In the genomic region with DNA sequence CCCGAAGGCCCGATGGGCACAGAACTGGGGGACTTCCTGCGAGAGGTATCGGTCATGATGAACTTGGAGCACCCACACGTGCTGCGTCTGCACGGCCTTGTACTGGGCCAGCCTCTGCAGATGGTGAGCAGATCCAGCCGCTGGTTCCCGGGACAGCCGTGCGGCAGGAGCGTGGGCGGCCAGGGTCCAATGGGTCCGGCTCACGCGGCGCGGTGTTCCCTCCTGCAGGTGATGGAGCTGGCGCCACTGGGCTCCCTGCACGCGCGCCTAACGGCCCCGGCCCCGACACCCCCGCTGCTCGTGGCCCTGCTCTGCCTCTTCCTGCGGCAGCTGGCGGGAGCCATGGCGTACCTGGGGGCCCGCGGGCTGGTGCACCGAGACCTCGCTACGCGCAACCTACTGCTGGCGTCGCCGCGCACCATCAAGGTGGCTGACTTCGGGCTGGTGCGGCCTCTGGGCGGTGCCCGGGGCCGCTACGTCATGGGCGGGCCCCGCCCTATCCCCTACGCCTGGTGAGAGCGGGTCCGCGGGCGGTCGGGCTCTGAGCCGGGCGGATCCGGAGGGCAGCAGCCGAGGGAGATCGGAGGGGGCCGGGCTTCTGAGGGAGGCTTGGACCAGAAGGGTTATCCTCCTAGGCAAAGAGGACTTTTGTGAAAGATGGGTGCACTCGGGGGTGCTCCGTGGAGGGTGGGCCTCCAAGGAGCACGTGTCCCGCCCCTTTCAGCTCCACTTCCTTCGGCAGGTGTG, we compare ENCODE assay signal across 6 cellular contexts. TPM values are rescaled to one million over a fixed set of nuclear protein-coding genes. Genes with fewer than 3 reads are reported as not detected.
DNase-seq lines count a peak whose midpoint lies in the region; ATAC-seq, FAIRE-seq and TF ChIP-seq lines count a peak whose summit lies in the region.

No MANE protein-coding gene starts in this region.

- H2BK5ac ChIP-seq in H1 (ENCODE audit: low read depth, low read length), result no peak overlapping the region; the same call in 1 of the 2 replicates

- peak overlapping the region; percentile 96; the same call in 1 of the 2 replicates for H2BK15ac ChIP-seq in H1 (ENCODE audit: low read length)

- H3K27me3 Mint-ChIP-seq in T-cell, result peaks cover 29 to 32% of the 10 kb centered on the region in 2 donors

- H3K9me3 Mint-ChIP-seq in T-cell, result peaks cover 0 to 5% (median 4%) of the 10 kb centered on the region in 3 donors

- no peak overlapping the region for H2AK5ac ChIP-seq in H1 (ENCODE audit: low read depth, low read length)

- peak overlapping the region; percentile 90 for H3K18ac ChIP-seq in H1 (ENCODE audit: extremely low read depth, low read length)

- H3K79me2 ChIP-seq in H1 (ENCODE audit: control insufficient read depth in 1 of 2, insufficient read depth in 2 of 2, low read length in 2 of 2), result no peaks in the 10 kb centered on the region

- no peak overlapping the region for H2AFZ ChIP-seq in H1 (ENCODE audit: low read length)

- H2BK120ac ChIP-seq in H1 (replicated peaks; ENCODE audit: low read depth, low read length), result no peak overlapping the region

- H3K14ac ChIP-seq in H1 (ENCODE audit: insufficient read length), result no peak overlapping the region

- peaks cover 0 to 7% of the 10 kb centered on the region in 2 experiments; a peak in 1 of 4 replicates for H3K9me3 ChIP-seq in H1 (ENCODE audit: insufficient read depth in 2 of 2, low read depth in 1 of 2, low read length in 1 of 2)

- H3K27ac ChIP-seq in H1 (ENCODE audit: low read depth, low read length), result no peak overlapping the region

- peak overlapping the region; percentile 78 for H3K4me2 ChIP-seq in H1 (ENCODE audit: insufficient read depth in 1 of 2, low read depth in 2 of 2, low read length in 2 of 2)

- H4K20me1 ChIP-seq in H1 (replicated peaks in 1 of 2; ENCODE audit: control insufficient read depth in 1 of 2, insufficient read depth in 2 of 2, low read length in 2 of 2), result peaks cover 2 to 10% of the 10 kb centered on the region in 2 experiments

- H3K23me2 ChIP-seq in H1 (ENCODE audit: low read depth, low read length), result peaks cover 12% of the 10 kb centered on the region; the same call in 1 of the 2 replicates

- no peak for TF ChIP-seq CTCF in H1 (IDR thresholded peaks at IDR 0.05; ENCODE audit: control extremely low read depth in 1 of 3, insufficient read depth in 1 of 3, low read depth in 1 of 3, low read length in 3 of 3)

- H2BK12ac ChIP-seq in H1 (ENCODE audit: low read depth, low read length), result no peak overlapping the region

- peak overlapping the region; percentile 22 for H4K91ac ChIP-seq in H1 (replicated peaks; ENCODE audit: insufficient read length, low read length)

- no peak overlapping the region for H3K23ac ChIP-seq in H1 (ENCODE audit: insufficient read length)

- H3K79me1 ChIP-seq in H1 (ENCODE audit: low read depth, low read length), result peaks cover 3% of the 10 kb centered on the region; the same call in 1 of the 2 replicates

- peaks cover 0 to 6% (median under 1%) of the 10 kb centered on the region in 4 experiments; a peak in 4 of 8 replicates for H3K36me3 ChIP-seq in H1 (ENCODE audit: control insufficient read depth in 2 of 4, insufficient read depth in 4 of 4, low read length in 3 of 4)

- H4K8ac ChIP-seq in H1 (ENCODE audit: extremely low read depth, insufficient read depth, low read length), result peak overlapping the region; percentile 45

- H3K4me3 ChIP-seq in H1 (ENCODE audit: extremely low read depth in 1 of 4, insufficient read depth in 2 of 4, low read depth in 3 of 4, low read length in 4 of 4) (peak overlapping the region; percentile 36 to 60 (median 46)), skeletal muscle cell (ENCODE audit: low read depth, low read length) (peak overlapping the region; percentile 47)

- H4K5ac ChIP-seq in H1 (ENCODE audit: insufficient read length, low read depth, low read length), result no peak overlapping the region

- FAIRE-seq in H1 (lab: Jason Lieb, UNC), result no peak

- 20% methylated on average over 56 of the region's 65 CpGs; no CpG with 5 or more reads in 1 of the 2 experiments for WGBS in H1 (ENCODE audit: extremely low coverage in 1 of 2, insufficient coverage in 1 of 2, insufficient read length in 1 of 2, insufficient replicate concordance in 2 of 2, low coverage in 1 of 2, low lambda C conversion rate in 2 of 2, missing lambda C conversion rate in 1 of 2), 2 experiments

- peaks cover 0 to 39% (median 29%) of the 10 kb centered on the region in 4 experiments; a peak in 6 of 7 replicates for H3K27me3 ChIP-seq in H1 (replicated peaks in 1 of 4; ENCODE audit: control insufficient read depth in 3 of 4, extremely low read depth in 1 of 4, insufficient read depth in 3 of 4, low read length in 3 of 4)

- peak overlapping the region in 3 of 4 experiments; percentile 7 to 46 (median 29); a peak in 2 of 7 replicates for H3K9ac ChIP-seq in H1 (replicated peaks in 1 of 4; ENCODE audit: extremely low read depth in 1 of 4, low read depth in 3 of 4, low read length in 3 of 4)

- peaks cover 0 to 17% (median 10%) of the 10 kb centered on the region in 4 experiments; a peak in 6 of 7 replicates for H3K4me1 ChIP-seq in H1 (replicated peaks in 1 of 4; ENCODE audit: control insufficient read depth in 3 of 4, insufficient read depth in 4 of 4, low read length in 3 of 4)

- H3K4me1 Mint-ChIP-seq in T-cell, result peaks cover 13 to 21% (median 17%) of the 10 kb centered on the region in 3 donors

- no peak overlapping the region for H2BK20ac ChIP-seq in H1 (ENCODE audit: low read length)

- TF ChIP-seq EP300 in H1 (IDR thresholded peaks at IDR 0.05; ENCODE audit: borderline replicate concordance in 1 of 2, low read depth in 2 of 2, low read length in 2 of 2), result no peak

- TF ChIP-seq RAD21 in H1 (IDR thresholded peaks at IDR 0.05 in 1 of 2, conservative IDR thresholded peaks at IDR 0.05 in 1 of 2; ENCODE audit: low read depth in 2 of 2, low read length in 2 of 2), result no peak

- CTCF ChIA-PET in T-cell (lab: Charles Lee) (interaction anchor here in 1 of 2 donors (0.6 to 1.8 kb wide), 6 partner anchors 14 to 304 kb away, joined by 3 to 5 read pairs (median 3); partner anchors contain the start of gene ACAP1), H1 (lab: Charles Lee; ENCODE audit: partially characterized antibody) (interaction anchor here (0.7 to 4.0 kb wide), 10 partner anchors 9 to 176 kb away, joined by 3 to 21 read pairs (median 6); partner anchors contain the start of genes PLSCR3 and TMEM95)

- ATAC-seq in GM19467 (IDR thresholded peaks at IDR 0.05; ENCODE audit: unreplicated experiment) (peak; percentile 57), T-cell (replicated peaks in 1 of 4) (peak; percentile 94 to 96 (median 95)), GM19452 (IDR thresholded peaks at IDR 0.05; ENCODE audit: unreplicated experiment) (no peak)

- no peak overlapping the region for H3K56ac ChIP-seq in H1 (replicated peaks; ENCODE audit: insufficient read length, low read depth, low read length)

- peak in 1 of 2 experiments; percentile 28; a peak in 1 of 3 replicates for TF ChIP-seq POLR2A in H1 (IDR thresholded peaks at IDR 0.05; ENCODE audit: control extremely low read depth in 1 of 2, low read depth in 2 of 2, low read length in 2 of 2)

- POLR2A ChIA-PET in T-cell (lab: Charles Lee) (interaction anchor here (0.5 kb wide), 2 partner anchors 15 to 145 kb away, joined by 3 to 4 read pairs; no protein-coding TSS in a partner anchor), H1 (lab: Charles Lee; ENCODE audit: partially characterized antibody) (interaction anchor here (0.6 to 3.7 kb wide), 16 partner anchors 10 to 229 kb away, joined by 3 to 16 read pairs (median 4); partner anchors contain the start of genes PLSCR3, TMEM95 and ZBTB4)

- H3K27ac Mint-ChIP-seq in T-cell, result peak overlapping the region; percentile 91 to 92

- peaks cover 3% of the 10 kb centered on the region for H3K36me3 Mint-ChIP-seq in T-cell

- H3K4ac ChIP-seq in H1 (replicated peaks; ENCODE audit: insufficient read length, low read depth, low read length), result peak overlapping the region; percentile 27

- DNase-seq in T-cell (peak; percentile 61 to 85 (median 77)), H1 (ENCODE audit: low read depth in 1 of 2, low spot score in 2 of 2) (peak in 1 of 2 experiments; percentile 92), skeletal muscle cell (ENCODE audit: low read depth) (no peak), hippocampal formation (lab: John Stamatoyannopoulos, UW) (no peak)

- peak overlapping the region; percentile 69 to 80 (median 79) for H3K4me3 Mint-ChIP-seq in T-cell

RNA-seq across cellular contexts. Expression of gene TNK1, which starts 3.0 kb away (rescaled TPM):
- 10 to 100 TPM in 3 of 5 donors, 1 to 10 TPM in 2; 5.7 to 18.3 (median 16.0) TPM for total RNA-seq in T-cell
- total RNA-seq in H1 (2021; fragmentation: NEBNext Ultra II Directional; extraction: Animal tissue kit (Norgen Biotek cat#: 25700)), result 7.6 and 8.7 TPM in 2 replicates
- polyA plus RNA-seq in H1 (2011; rRNA removed), result 9.5 and 13.4 TPM in 2 replicates
- polyA plus RNA-seq in H1 (2011; cell fraction: cytosol; rRNA removed), result 11.4 TPM
- 29.0 TPM for polyA plus RNA-seq in H1 (2011; cell fraction: nucleus; rRNA removed)
- 4.3 to 9.7 TPM (median 7.4 TPM) in 4 replicates for polyA plus RNA-seq in H1 (2012, experiment 1 of 2)
- 10.4 TPM for polyA plus RNA-seq in H1 (2012, experiment 2 of 2)
- 4.5 TPM for polyA plus RNA-seq in H1 (2013, experiment 1 of 2)
- polyA plus RNA-seq in H1 (2013, experiment 2 of 2), result 4.4 TPM
- polyA minus RNA-seq in H1 (2011; rRNA and poly(A)+ RNA removed), result 10.3 and 12.6 TPM in 2 replicates
- polyA minus RNA-seq in H1 (2011; cell fraction: cytosol; rRNA and poly(A)+ RNA removed), result 8.7 TPM
- polyA minus RNA-seq in H1 (2011; cell fraction: nucleus; rRNA and poly(A)+ RNA removed), result 15.5 TPM

RNA-seq across cellular contexts. Expression of gene PLSCR3, which starts 10.4 kb away (rescaled TPM):
- total RNA-seq in T-cell, result 100 to 1,000 TPM; 101 to 145 (median 140) TPM
- 35.7 and 38.7 TPM in 2 replicates for total RNA-seq in H1 (2021; fragmentation: NEBNext Ultra II Directional; extraction: Animal tissue kit (Norgen Biotek cat#: 25700))
- 36.1 and 69.0 TPM in 2 replicates for polyA plus RNA-seq in H1 (2011; rRNA removed)
- 21.9 TPM for polyA plus RNA-seq in H1 (2011; cell fraction: cytosol; rRNA removed)
- 61.5 TPM for polyA plus RNA-seq in H1 (2011; cell fraction: nucleus; rRNA removed)
- polyA plus RNA-seq in H1 (2012, experiment 1 of 2), result 21.3 to 44.2 TPM (median 42.6 TPM) in 4 replicates
- 53.7 TPM for polyA plus RNA-seq in H1 (2012, experiment 2 of 2)
- 52.2 TPM for polyA plus RNA-seq in H1 (2013, experiment 1 of 2)
- polyA plus RNA-seq in H1 (2013, experiment 2 of 2), result 48.2 TPM
- 7.4 and 14.2 TPM in 2 replicates for polyA minus RNA-seq in H1 (2011; rRNA and poly(A)+ RNA removed)
- 25.2 TPM for polyA minus RNA-seq in H1 (2011; cell fraction: cytosol; rRNA and poly(A)+ RNA removed)
- polyA minus RNA-seq in H1 (2011; cell fraction: nucleus; rRNA and poly(A)+ RNA removed), result 21.0 TPM

RNA-seq across cellular contexts. Expression of gene TMEM256, which starts 20.0 kb away (rescaled TPM):
- total RNA-seq in T-cell, result 10 to 100 TPM; 28.7 to 48.9 (median 45.6) TPM
- 97.0 and 104 TPM in 2 replicates for total RNA-seq in H1 (2021; fragmentation: NEBNext Ultra II Directional; extraction: Animal tissue kit (Norgen Biotek cat#: 25700))
- polyA plus RNA-seq in H1 (2011; rRNA removed), result 350 and 405 TPM in 2 replicates
- 220 TPM for polyA plus RNA-seq in H1 (2011; cell fraction: cytosol; rRNA removed)
- 276 TPM for polyA plus RNA-seq in H1 (2011; cell fraction: nucleus; rRNA removed)
- polyA plus RNA-seq in H1 (2012, experiment 1 of 2), result 111 to 176 TPM (median 170 TPM) in 4 replicates
- 458 TPM for polyA plus RNA-seq in H1 (2012, experiment 2 of 2)
- 212 TPM for polyA plus RNA-seq in H1 (2013, experiment 1 of 2)
- polyA plus RNA-seq in H1 (2013, experiment 2 of 2), result 207 TPM
- polyA minus RNA-seq in H1 (2011; rRNA and poly(A)+ RNA removed), result 34.3 and 40.5 TPM in 2 replicates
- polyA minus RNA-seq in H1 (2011; cell fraction: cytosol; rRNA and poly(A)+ RNA removed), result 33.0 TPM
- polyA minus RNA-seq in H1 (2011; cell fraction: nucleus; rRNA and poly(A)+ RNA removed), result 34.0 TPM

RNA-seq across cellular contexts. Expression of gene NLGN2, which starts 23.7 kb away (rescaled TPM):
- 1 to 10 TPM; 6.8 to 8.9 (median 8.4) TPM for total RNA-seq in T-cell
- 62.6 and 62.8 TPM in 2 replicates for total RNA-seq in H1 (2021; fragmentation: NEBNext Ultra II Directional; extraction: Animal tissue kit (Norgen Biotek cat#: 25700))
- polyA plus RNA-seq in H1 (2011; rRNA removed), result 21.2 and 45.6 TPM in 2 replicates
- polyA plus RNA-seq in H1 (2011; cell fraction: cytosol; rRNA removed), result 28.1 TPM
- polyA plus RNA-seq in H1 (2011; cell fraction: nucleus; rRNA removed), result 194 TPM
- polyA plus RNA-seq in H1 (2012, experiment 1 of 2), result 60.9 to 78.3 TPM (median 69.0 TPM) in 4 replicates
- polyA plus RNA-seq in H1 (2012, experiment 2 of 2), result 43.8 TPM
- polyA plus RNA-seq in H1 (2013, experiment 1 of 2), result 48.9 TPM
- polyA plus RNA-seq in H1 (2013, experiment 2 of 2), result 47.1 TPM
- 8.9 and 14.3 TPM in 2 replicates for polyA minus RNA-seq in H1 (2011; rRNA and poly(A)+ RNA removed)
- polyA minus RNA-seq in H1 (2011; cell fraction: cytosol; rRNA and poly(A)+ RNA removed), result 18.4 TPM
- polyA minus RNA-seq in H1 (2011; cell fraction: nucleus; rRNA and poly(A)+ RNA removed), result 22.7 TPM

RNA-seq across cellular contexts. Expression of gene TMEM95, which starts 29.0 kb away (rescaled TPM):
- total RNA-seq in T-cell, result not detected
- total RNA-seq in H1 (2021; fragmentation: NEBNext Ultra II Directional; extraction: Animal tissue kit (Norgen Biotek cat#: 25700)), result 0.38 TPM in 1 of 2 replicates, not detected in the other
- not detected in 2 replicates for polyA plus RNA-seq in H1 (2011; rRNA removed)
- polyA plus RNA-seq in H1 (2011; cell fraction: cytosol; rRNA removed), result not detected
- polyA plus RNA-seq in H1 (2011; cell fraction: nucleus; rRNA removed), result not detected
- polyA plus RNA-seq in H1 (2012, experiment 1 of 2), result not detected in 4 replicates
- polyA plus RNA-seq in H1 (2012, experiment 2 of 2), result not detected
- polyA plus RNA-seq in H1 (2013, experiment 1 of 2), result not detected
- polyA plus RNA-seq in H1 (2013, experiment 2 of 2), result not detected
- polyA minus RNA-seq in H1 (2011; rRNA and poly(A)+ RNA removed), result not detected in 2 replicates
- polyA minus RNA-seq in H1 (2011; cell fraction: cytosol; rRNA and poly(A)+ RNA removed), result not detected
- not detected for polyA minus RNA-seq in H1 (2011; cell fraction: nucleus; rRNA and poly(A)+ RNA removed)

Comparison
In these comparisons a context has a peak if more than half of its experiments do, and no peak if none do; other contexts are left out.
1. DNase-seq: peak in T-cell (34 of 34); none in skeletal muscle cell (single experiment) and hippocampal formation (0 of 2).